16 cellular contexts compared by ENCODE assay signal in the genomic region with DNA sequence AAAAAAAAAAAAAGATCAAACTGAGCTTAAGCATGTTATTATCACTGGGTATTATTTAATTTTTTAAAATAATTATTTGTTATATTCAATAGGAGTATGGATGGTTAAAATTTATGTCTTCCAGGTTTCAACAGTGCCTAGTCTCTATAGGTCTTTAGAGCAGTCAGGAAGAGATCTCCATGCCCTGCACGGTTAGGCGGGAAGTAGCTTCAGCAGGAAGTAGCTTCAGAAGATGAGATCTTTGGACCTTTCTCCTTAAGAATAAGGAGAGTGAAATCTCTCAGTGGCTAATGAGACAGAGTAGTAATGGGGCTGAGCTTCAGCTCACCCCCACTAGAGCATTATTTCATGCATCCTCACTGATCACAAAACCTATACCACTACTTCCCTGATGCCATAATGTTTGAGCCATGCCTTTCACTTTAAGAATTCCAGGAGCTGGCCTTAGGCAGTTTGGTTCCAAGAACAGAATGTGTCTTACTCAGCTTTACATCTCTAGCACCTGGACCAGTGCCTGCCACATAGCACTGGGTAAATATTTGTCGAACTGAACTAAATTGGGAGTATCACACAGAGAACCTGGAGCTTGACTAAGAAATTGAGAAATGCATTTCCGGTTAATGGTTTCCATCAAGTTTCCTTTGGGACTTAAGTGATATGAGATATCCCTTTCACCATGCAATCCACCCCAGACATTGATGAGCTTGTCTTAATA. TPM values are rescaled to one million over a fixed set of nuclear protein-coding genes. Genes with fewer than 3 reads are reported as not detected.
DNase-seq lines count a peak whose midpoint lies in the region; ATAC-seq and TF ChIP-seq lines count a peak whose summit lies in the region.
"Had no signal": no experiment of that assay in that cellular context is flagged by ENCODE, and none has a peak within 500 bp of the region (broad histone marks: within the 10 kb centered on the region; RNA-seq: fewer than 3 reads in every experiment).

No MANE protein-coding gene starts in this region.

- H3K27me3 Mint-ChIP-seq in MCF 10A (ENCODE audit: insufficient read depth, unreplicated experiment), result no peaks in the 10 kb centered on the region
- H3K27me3 Mint-ChIP-seq: type B pancreatic cell had no signal

- no peaks in the 10 kb centered on the region for H3K36me3 ChIP-seq in mucosa of descending colon (ENCODE audit: low read depth)

- no peaks in the 10 kb centered on the region for H3K36me3 Mint-ChIP-seq in MCF 10A (ENCODE audit: insufficient read depth, unreplicated experiment)
- H3K36me3 Mint-ChIP-seq: type B pancreatic cell had no signal

- BruUV-seq in MCF 10A (replicated peaks; lab: Mats Ljungman, UMichigan), result no TSS peak

- H3K4me3 Mint-ChIP-seq in MCF 10A (ENCODE audit: unreplicated experiment), result no peak overlapping the region
- H3K4me3 Mint-ChIP-seq: dendritic cell treated with granulocyte-macrophage colony-stimulating factor and Interleukin-4, amounts not matched to agents 40 ng/mL and 50 ng/mL, for 4 days; type B pancreatic cell had no signal

- H3K4me3 ChIP-seq in mucosa of descending colon, result no peak overlapping the region

- H3K9me3 ChIP-seq in mucosa of descending colon, result peaks cover 5% of the 10 kb centered on the region

- intact Hi-C loops in left ventricle myocardium superior (cut with micrococcal nuclease), result no loop called here
- intact Hi-C loops in Right ventricle myocardium inferior (cut with DNase I), result no loop called here
- intact Hi-C loops in MCF 10A (cut with micrococcal nuclease), result no loop called here
- intact Hi-C loops in mucosa of descending colon (cut with DNase I, micrococcal nuclease), result no loop called here

- CTCF ChIA-PET in MCF 10A (lab: Yijun Ruan, JAX), result interaction anchor here (0.6 to 2.1 kb wide), 5 partner anchors 9 to 201 kb away, joined by 3 to 9 read pairs (median 6); no protein-coding TSS in a partner anchor

- DNase-seq in left ventricle myocardium superior, result no peak
- DNase-seq in Right ventricle myocardium inferior (ENCODE audit: missing footprints), result no peak
- DNase-seq in MCF 10A (ENCODE audit: unreplicated experiment), result peak; percentile 82
- DNase-seq in mucosa of descending colon, result peak in 1 of 3 donors; percentile 77
- DNase-seq in SHP77 treated with DMSO at 0.1 percent for 48 hours (lab: John Stamatoyannopoulos, UW), result no peak
- DNase-seq in GM10266 (ENCODE audit: extremely low spot score), result no peak
- DNase-seq: activated CD4-positive, alpha-beta T cell treated with anti-CD3 and anti-CD28 coated beads for 1 hour; activated naive CD4-positive, alpha-beta T cell; Calu3; GF-D8; head of caudate nucleus; stimulated activated CD4-positive, alpha-beta T cell treated with anti-CD3 and anti-CD28 coated beads, Interleukin-4, amount 100 ng/mL, for 4 hours had no signal

- peaks cover 9% of the 10 kb centered on the region for H3K4me1 ChIP-seq in mucosa of descending colon (ENCODE audit: low read depth)

- peak; percentile 27 for ATAC-seq in left ventricle myocardium superior
- no peak for ATAC-seq in Right ventricle myocardium inferior
- ATAC-seq in mucosa of descending colon, result peak; percentile 97
- no peak for ATAC-seq in GM21529 (IDR thresholded peaks at IDR 0.05; ENCODE audit: unreplicated experiment)
- no peak for ATAC-seq in GM19397 (IDR thresholded peaks at IDR 0.05; ENCODE audit: unreplicated experiment)

- no peak overlapping the region for H3K27ac Mint-ChIP-seq in MCF 10A (ENCODE audit: low read depth, unreplicated experiment)
- H3K27ac Mint-ChIP-seq: dendritic cell treated with granulocyte-macrophage colony-stimulating factor and Interleukin-4, amounts not matched to agents 40 ng/mL and 50 ng/mL, for 4 days; type B pancreatic cell had no signal

- peaks cover 4% of the 10 kb centered on the region for H3K4me1 Mint-ChIP-seq in MCF 10A (ENCODE audit: insufficient read depth, unreplicated experiment)

- POLR2A ChIA-PET in MCF 10A (lab: Yijun Ruan, JAX), result interaction anchor here (0.7 to 2.6 kb wide), 12 partner anchors 10 to 68 kb away, joined by 3 to 13 read pairs (median 4); a partner anchor contains a TSS

- TF ChIP-seq CTCF in MCF 10A (IDR thresholded peaks at IDR 0.05; ENCODE audit: unreplicated experiment), result no peak
- TF ChIP-seq CTCF in mucosa of descending colon (IDR thresholded peaks at IDR 0.05), result no peak
- no peak for TF ChIP-seq CTCF in GM10266 (IDR thresholded peaks at IDR 0.05; ENCODE audit: control insufficient read depth, insufficient read depth, low read depth, missing control alignments)

- no peaks in the 10 kb centered on the region for H3K9me3 Mint-ChIP-seq in MCF 10A (ENCODE audit: unreplicated experiment)
- H3K9me3 Mint-ChIP-seq: dendritic cell treated with granulocyte-macrophage colony-stimulating factor and Interleukin-4, amounts not matched to agents 40 ng/mL and 50 ng/mL, for 4 days had no signal

RNA-seq across cellular contexts. Expression of a gene that starts 43.5 kb away (rescaled TPM):
- total RNA-seq in left ventricle myocardium superior, result 90.0 TPM
- 93.8 TPM for total RNA-seq in Right ventricle myocardium inferior
- 39.2 and 51.4 TPM in 2 replicates for total RNA-seq in MCF 10A (2022)
- 10 to 100 TPM; 10.3 to 74.2 (median 27.7) TPM for total RNA-seq in mucosa of descending colon

Comparison
In these comparisons a context has a peak if more than half of its experiments do, and no peak if none do; other contexts are left out.
1. ATAC-seq: peak in left ventricle myocardium superior (single experiment) and mucosa of descending colon (single experiment); none in Right ventricle myocardium inferior (single experiment), GM21529 (single experiment) and GM19397 (single experiment).